Comparison of ENCODE assay signal across 21 cellular contexts in the genomic region with DNA sequence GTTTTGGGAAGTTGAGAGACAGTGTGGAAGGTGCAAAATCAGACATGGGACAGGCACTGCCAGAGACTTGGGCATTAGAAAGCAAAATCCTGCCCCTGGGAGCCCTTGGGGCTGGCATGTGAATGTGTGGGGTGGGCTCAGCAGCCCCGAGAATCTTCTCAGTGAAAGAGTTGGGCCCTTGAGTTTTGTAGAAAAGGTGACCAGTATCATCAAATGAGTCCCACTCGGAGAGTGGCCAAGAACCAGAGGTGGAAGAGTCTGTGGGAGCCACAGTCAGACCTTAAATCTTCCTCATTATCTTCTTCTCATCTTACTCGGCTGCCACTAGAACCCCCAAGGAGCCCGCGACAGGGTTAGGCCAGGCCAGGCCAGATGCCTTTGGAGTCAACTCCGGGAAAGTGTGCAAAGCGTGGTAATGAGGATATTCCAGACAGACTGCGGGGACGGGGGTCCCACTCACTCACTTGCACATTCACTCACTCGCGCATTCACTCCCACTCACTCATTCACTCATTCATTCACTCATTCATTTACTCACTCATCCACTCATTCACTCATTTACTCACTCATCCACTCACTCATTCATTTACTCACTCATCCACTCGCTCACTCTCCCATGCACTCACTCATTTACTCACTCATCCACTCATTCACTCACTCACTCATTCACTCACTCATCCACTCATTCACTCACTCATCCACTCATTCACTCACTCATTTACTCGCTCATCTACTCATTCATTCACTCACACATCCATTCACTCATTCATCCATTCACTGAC.
DNase-seq lines count a peak whose midpoint lies in the region; ATAC-seq, FAIRE-seq and TF ChIP-seq lines count a peak whose summit lies in the region.
"Had no signal": no experiment of that assay in that cellular context is flagged by ENCODE, and none has a peak within 500 bp of the region (broad histone marks: within the 10 kb centered on the region; RNA-seq: fewer than 3 reads in every experiment).

No MANE protein-coding gene starts in this region.

- H3K27me3 Mint-ChIP-seq in chondrocyte (ENCODE audit: low read depth) = peaks cover 10% of the 10 kb centered on the region
- H3K27me3 Mint-ChIP-seq: activated naive CD4-positive, alpha-beta T cell treated with anti-CD3 and anti-CD28 coated beads, Interleukin-2, amount 10 ng/mL, durations not matched to agents 7 days and 5 days; effector memory CD8-positive, alpha-beta T cell had no signal

- H3K36me3 Mint-ChIP-seq in chondrocyte (ENCODE audit: low read depth) = peaks cover 3% of the 10 kb centered on the region
- H3K36me3 Mint-ChIP-seq in stimulated activated effector memory CD8-positive, alpha-beta T cell treated with anti-CD3 and anti-CD28 coated beads, Interleukin-12 subunit alpha, Interleukin-12 subunit beta, amount 100 ng/mL, for 72 hours = peaks cover 30% of the 10 kb centered on the region
- H3K36me3 Mint-ChIP-seq: CD14-positive monocyte had no signal

- no peak overlapping the region for H3K4me3 ChIP-seq in right atrium auricular region
- H3K4me3 ChIP-seq: esophagus muscularis mucosa, gastrocnemius medialis, lower lobe of right lung, thoracic aorta had no signal

- no peaks in the 10 kb centered on the region for H3K27me3 ChIP-seq in right atrium auricular region
- H3K27me3 ChIP-seq: gastrocnemius medialis had no signal

- no peak overlapping the region for H3K27ac Mint-ChIP-seq in chondrocyte (ENCODE audit: unreplicated experiment)
- H3K27ac Mint-ChIP-seq in stimulated activated effector memory CD8-positive, alpha-beta T cell treated with anti-CD3 and anti-CD28 coated beads, Interleukin-12 subunit alpha, Interleukin-12 subunit beta, amount 100 ng/mL, for 72 hours = no peak overlapping the region
- H3K27ac Mint-ChIP-seq: activated naive CD4-positive, alpha-beta T cell treated with anti-CD3 and anti-CD28 coated beads, Interleukin-2, amount 10 ng/mL, durations not matched to agents 7 days and 5 days had no signal

- no peak overlapping the region for H3K4me3 Mint-ChIP-seq in chondrocyte (ENCODE audit: unreplicated experiment)
- no peak overlapping the region for H3K4me3 Mint-ChIP-seq in stimulated activated effector memory CD8-positive, alpha-beta T cell treated with anti-CD3 and anti-CD28 coated beads, Interleukin-12 subunit alpha, Interleukin-12 subunit beta, amount 100 ng/mL, for 72 hours
- H3K4me3 Mint-ChIP-seq: CD14-positive monocyte; effector memory CD8-positive, alpha-beta T cell had no signal

- FAIRE-seq in HTR-8/SVneo (lab: Jason Lieb, UNC) = peak; percentile 99

- H3K4me1 ChIP-seq in right atrium auricular region = no peaks in the 10 kb centered on the region
- H3K4me1 ChIP-seq: esophagus muscularis mucosa, gastrocnemius medialis, lower lobe of right lung had no signal

- H3K9me3 Mint-ChIP-seq in chondrocyte (ENCODE audit: low read depth) = peaks cover 24% of the 10 kb centered on the region
- H3K9me3 Mint-ChIP-seq in stimulated activated effector memory CD8-positive, alpha-beta T cell treated with anti-CD3 and anti-CD28 coated beads, Interleukin-12 subunit alpha, Interleukin-12 subunit beta, amount 100 ng/mL, for 72 hours = peaks cover 6% of the 10 kb centered on the region

- no peak overlapping the region for H3K27ac ChIP-seq in right atrium auricular region
- H3K27ac ChIP-seq: esophagus muscularis mucosa, gastrocnemius medialis, KMS-11, lower lobe of right lung, thoracic aorta had no signal

- H3K36me3 ChIP-seq in right atrium auricular region = no peaks in the 10 kb centered on the region
- H3K36me3 ChIP-seq: esophagus muscularis mucosa, gastrocnemius medialis, lower lobe of right lung, thoracic aorta had no signal

- DNase-seq in activated CD8-positive, alpha-beta memory T cell treated with anti-CD3 and anti-CD28 coated beads for 24 hours = peak; percentile 50
- no peak for DNase-seq in activated CD8-positive, alpha-beta memory T cell treated with anti-CD3 and anti-CD28 coated beads, Interleukin-2, amount 50 U/mL, for 4 hours
- DNase-seq in HTR-8/SVneo (ENCODE audit: insufficient read length, low spot score) = no peak
- DNase-seq in chondrocyte (ENCODE audit: low spot score) = peak; percentile 74
- no peak for DNase-seq in stimulated activated effector memory CD8-positive, alpha-beta T cell treated with anti-CD3 and anti-CD28 coated beads, Interleukin-12 subunit alpha, Interleukin-12 subunit beta, amount 100 ng/mL, for 72 hours (ENCODE audit: low spot score in 2 of 2)
- DNase-seq in right atrium auricular region (ENCODE audit: low spot score) = no peak
- no peak for DNase-seq in HPDE6-E6E7 (ENCODE audit: extremely low spot score)
- DNase-seq: activated naive CD4-positive, alpha-beta T cell treated with anti-CD3 and anti-CD28 coated beads, Interleukin-2, amount 10 ng/mL, durations not matched to agents 7 days and 5 days; effector memory CD8-positive, alpha-beta T cell; gastrocnemius medialis; lower lobe of right lung; MV-4-11; NCI-H2029 treated with DMSO at 0.1 percent for 48 hours; NK-92 treated with Interleukin-12 subunit alpha and Interleukin-12 subunit beta, amount 100 ng/mL, for 24 hours; occipital lobe had no signal

- ATAC-seq in stimulated activated effector memory CD8-positive, alpha-beta T cell treated with anti-CD3 and anti-CD28 coated beads, Interleukin-12 subunit alpha, Interleukin-12 subunit beta, amount 100 ng/mL, for 72 hours = peak; percentile 9
- ATAC-seq in HG03342 (IDR thresholded peaks at IDR 0.05; ENCODE audit: unreplicated experiment) = no peak
- ATAC-seq: effector memory CD8-positive, alpha-beta T cell; gastrocnemius medialis; lower lobe of right lung; SK-N-SH treated with all-trans-retinoic acid at 6 μM for 48 hours had no signal

- peaks cover 0 to 17% of the 10 kb centered on the region in 2 donors for H3K9me3 ChIP-seq in right atrium auricular region

- TF ChIP-seq CTCF in chondrocyte (IDR thresholded peaks at IDR 0.05) = no peak
- TF ChIP-seq CTCF in right atrium auricular region (IDR thresholded peaks at IDR 0.05) = no peak

- H3K4me1 Mint-ChIP-seq in chondrocyte (ENCODE audit: low read depth) = no peaks in the 10 kb centered on the region
- peaks cover 35% of the 10 kb centered on the region for H3K4me1 Mint-ChIP-seq in stimulated activated effector memory CD8-positive, alpha-beta T cell treated with anti-CD3 and anti-CD28 coated beads, Interleukin-12 subunit alpha, Interleukin-12 subunit beta, amount 100 ng/mL, for 72 hours
- H3K4me1 Mint-ChIP-seq: CD14-positive monocyte had no signal

Comparison
In these comparisons a context has a peak if more than half of its experiments do, and no peak if none do; other contexts are left out.
1. DNase-seq: peak in activated CD8-positive, alpha-beta memory T cell treated with anti-CD3 and anti-CD28 coated beads for 24 hours (single experiment) and chondrocyte (single experiment); none in activated CD8-positive, alpha-beta memory T cell treated with anti-CD3 and anti-CD28 coated beads, Interleukin-2, amount 50 U/mL, for 4 hours (single experiment), HTR-8/SVneo (single experiment), stimulated activated effector memory CD8-positive, alpha-beta T cell treated with anti-CD3 and anti-CD28 coated beads, Interleukin-12 subunit alpha, Interleukin-12 subunit beta, amount 100 ng/mL, for 72 hours (0 of 2), right atrium auricular region (single experiment) and HPDE6-E6E7 (single experiment).